ENCODE assay signal across 8 cellular contexts in genomic region chr3:157159762-157160651, GRCh38. TPM values are rescaled to one million over a fixed set of nuclear protein-coding genes. Genes with fewer than 3 reads are reported as not detected.
DNase-seq lines count a peak whose midpoint lies in the region; ATAC-seq and TF ChIP-seq lines count a peak whose summit lies in the region.

CCNL1 (minus strand) TSS chr3:157160147; CDS start chr3:157160094, 53 bp downstream.

- H3K36me3 Mint-ChIP-seq in naive B cell, result peaks cover 11 to 27% of the 10 kb centered on the region in 2 donors
- peaks cover 61% of the 10 kb centered on the region for H3K36me3 Mint-ChIP-seq in stimulated activated effector memory CD8-positive, alpha-beta T cell treated with anti-CD3 and anti-CD28 coated beads, Interleukin-12 subunit alpha, Interleukin-12 subunit beta, amount 100 ng/mL, for 72 hours

- no peaks in the 10 kb centered on the region for H3K9me3 Mint-ChIP-seq in naive B cell
- H3K9me3 Mint-ChIP-seq in stimulated activated effector memory CD8-positive, alpha-beta T cell treated with anti-CD3 and anti-CD28 coated beads, Interleukin-12 subunit alpha, Interleukin-12 subunit beta, amount 100 ng/mL, for 72 hours, result no peaks in the 10 kb centered on the region

- peaks cover 42 to 62% (median 42%) of the 10 kb centered on the region in 3 donors for H3K4me1 Mint-ChIP-seq in naive B cell
- H3K4me1 Mint-ChIP-seq in stimulated activated effector memory CD8-positive, alpha-beta T cell treated with anti-CD3 and anti-CD28 coated beads, Interleukin-12 subunit alpha, Interleukin-12 subunit beta, amount 100 ng/mL, for 72 hours, result peaks cover 52% of the 10 kb centered on the region

- peak within 1 kb of the TSS; percentile 87 to 99 (median 98) for H3K4me3 Mint-ChIP-seq in naive B cell
- peak within 1 kb of the TSS; percentile 86 for H3K4me3 Mint-ChIP-seq in stimulated activated effector memory CD8-positive, alpha-beta T cell treated with anti-CD3 and anti-CD28 coated beads, Interleukin-12 subunit alpha, Interleukin-12 subunit beta, amount 100 ng/mL, for 72 hours

- H3K27ac Mint-ChIP-seq in naive B cell, result peak within 1 kb of the TSS; percentile 99 to 100 (median 100)
- H3K27ac Mint-ChIP-seq in stimulated activated effector memory CD8-positive, alpha-beta T cell treated with anti-CD3 and anti-CD28 coated beads, Interleukin-12 subunit alpha, Interleukin-12 subunit beta, amount 100 ng/mL, for 72 hours, result peak within 1 kb of the TSS; percentile 98

- ATAC-seq in naive B cell (ENCODE audit: low read depth in 2 of 2), result peak; percentile 72 to 73
- ATAC-seq in stimulated activated effector memory CD8-positive, alpha-beta T cell treated with anti-CD3 and anti-CD28 coated beads, Interleukin-12 subunit alpha, Interleukin-12 subunit beta, amount 100 ng/mL, for 72 hours, result peak; percentile 91

- no peaks in the 10 kb centered on the region for H3K27me3 Mint-ChIP-seq in naive B cell

- no peak; the same call in 1 of the 2 replicates for TF ChIP-seq CTCF in LNCaP clone FGC (IDR thresholded peaks at IDR 0.05; ENCODE audit: control insufficient read depth, extremely low read depth, insufficient read depth)

- H3K4me3 ChIP-seq in LNCaP clone FGC (ENCODE audit: low read depth, low read length), result peak within 1 kb of the TSS; percentile 95

- DNase-seq in EL (peak; percentile 97), H4 (ENCODE audit: low spot score) (peak; percentile 97), LNCaP clone FGC (ENCODE audit: low read depth) (peak; percentile 90), RPMI8226 (peak; percentile 100), fibroblast of gingiva (ENCODE audit: low read depth) (peak; percentile 100), naive B cell (peak; percentile 97)
- peak; percentile 93 for DNase-seq in activated T-helper 1 cell treated with anti-CD3 and anti-CD28 coated beads, Interleukin-2, amount 50 U/mL, for 16 hours (ENCODE audit: low read depth in 1 of 2, low spot score in 1 of 2)
- peak; percentile 95 to 96 for DNase-seq in stimulated activated effector memory CD8-positive, alpha-beta T cell treated with anti-CD3 and anti-CD28 coated beads, Interleukin-12 subunit alpha, Interleukin-12 subunit beta, amount 100 ng/mL, for 72 hours (ENCODE audit: low spot score in 2 of 2)

RNA-seq across cellular contexts. Expression of gene CCNL1, which starts in this region (rescaled TPM):
- total RNA-seq in H4 (2014; rRNA removed; shearing (Covaris generic)), result 24.3 and 30.6 TPM in 2 replicates
- 100 to 1,000 TPM in 5 of 6 donors, 10 to 100 TPM in 1; 64.1 to 148 (median 138) TPM for polyA plus RNA-seq in naive B cell (ENCODE audit: low read depth in 6 of 6)

Comparison
In these comparisons a context has a peak if more than half of its experiments do, and no peak if none do; other contexts are left out.
1. Peak in every context shown above with its lines: DNase-seq, ATAC-seq and H3K4me3 ChIP-seq.